11 cellular contexts compared by ENCODE assay signal in the genomic region with DNA sequence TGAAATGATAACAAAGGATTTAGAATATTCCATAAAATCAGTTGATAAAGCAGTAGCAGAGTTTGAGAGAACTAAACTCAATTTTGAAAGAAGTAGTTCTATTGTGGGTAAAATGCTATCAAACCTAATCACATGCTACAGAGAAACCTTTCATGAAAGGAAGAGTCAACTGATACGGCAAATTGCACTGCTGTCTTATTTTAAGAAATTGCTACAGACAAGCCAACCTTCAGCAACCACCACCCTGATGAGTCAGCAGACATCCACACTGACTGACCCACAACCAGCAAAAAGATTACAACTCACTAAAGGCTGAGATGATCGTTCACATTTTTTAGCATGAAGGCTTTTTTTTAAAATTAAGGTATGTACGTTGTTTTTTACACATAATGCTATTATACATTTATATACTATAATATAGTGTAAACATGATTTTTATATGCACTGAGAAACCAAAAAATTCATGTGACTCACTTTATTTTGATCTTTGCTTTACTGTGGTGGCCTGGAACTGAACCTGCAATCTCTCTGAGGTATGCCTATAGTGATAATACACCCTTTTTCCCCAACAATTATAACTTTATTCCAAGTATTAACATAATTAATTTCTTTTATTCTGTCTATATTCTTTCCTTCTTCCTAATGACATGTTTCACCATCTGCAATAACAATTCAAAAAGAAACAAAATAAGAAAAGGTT.
DNase-seq lines count a peak whose midpoint lies in the region; TF ChIP-seq lines count a peak whose summit lies in the region.
"Had no signal": no experiment of that assay in that cellular context is flagged by ENCODE, and none has a peak within 500 bp of the region (broad histone marks: within the 10 kb centered on the region; RNA-seq: fewer than 3 reads in every experiment).

No MANE protein-coding gene starts in this region.

- no peaks in the 10 kb centered on the region for H3K27me3 Mint-ChIP-seq in activated naive CD4-positive, alpha-beta T cell treated with anti-CD3 and anti-CD28 coated beads for 36 hours (ENCODE audit: low read depth)

- CTCF ChIA-PET in activated naive CD4-positive, alpha-beta T cell treated with anti-CD3 and anti-CD28 coated beads for 36 hours (lab: Charles Lee) = no interaction called here

- H3K9ac ChIP-seq in skeletal muscle tissue (ENCODE audit: low read depth in 1 of 3, low read length in 3 of 3) = peak overlapping the region in 1 of 3 donors; percentile 3
- H3K9ac ChIP-seq: BLaER1 had no signal

- DNase-seq in activated naive CD4-positive, alpha-beta T cell treated with anti-CD3 and anti-CD28 coated beads for 36 hours = peak; percentile 12
- DNase-seq in activated naive CD4-positive, alpha-beta T cell treated with Interleukin-2 at 50 U/mL for 16 hours = no peak
- DNase-seq in NCI-H69 (lab: John Stamatoyannopoulos, UW) (peak; percentile 6), choroid plexus epithelial cell (ENCODE audit: low read depth) (peak; percentile 85), globus pallidus (ENCODE audit: low spot score) (no peak), hippocampal formation (lab: John Stamatoyannopoulos, UW) (no peak)
- DNase-seq in central memory CD4-positive, alpha-beta T cell = no peak
- DNase-seq: NCI-H1436; stimulated activated naive CD4-positive, alpha-beta T cell treated with Interleukin-2 at 50 U/mL for 16 hours had no signal

- H3K4me3 ChIP-seq in choroid plexus epithelial cell (ENCODE audit: low read depth, low read length) = no peak overlapping the region
- no peak overlapping the region for H3K4me3 ChIP-seq in skeletal muscle tissue (ENCODE audit: low read length in 3 of 3)
- H3K4me3 ChIP-seq: BLaER1 had no signal

- intact Hi-C loops in activated naive CD4-positive, alpha-beta T cell treated with anti-CD3 and anti-CD28 coated beads for 36 hours (cut with micrococcal nuclease) = no loop called here

- H3K36me3 Mint-ChIP-seq in activated naive CD4-positive, alpha-beta T cell treated with anti-CD3 and anti-CD28 coated beads for 36 hours (ENCODE audit: low read depth) = peaks cover 5% of the 10 kb centered on the region

- H3K4me1 Mint-ChIP-seq in activated naive CD4-positive, alpha-beta T cell treated with anti-CD3 and anti-CD28 coated beads for 36 hours (ENCODE audit: low read depth) = peaks cover 13% of the 10 kb centered on the region

- no peaks in the 10 kb centered on the region for H3K27me3 ChIP-seq in skeletal muscle tissue (ENCODE audit: control insufficient read depth in 3 of 3, insufficient read depth in 3 of 3, low read length in 3 of 3)
- H3K27me3 ChIP-seq: BLaER1 had no signal

- H3K9me3 ChIP-seq in skeletal muscle tissue (ENCODE audit: control insufficient read depth in 3 of 3, low read length in 3 of 3) = no peaks in the 10 kb centered on the region
- H3K9me3 ChIP-seq: BLaER1 had no signal

- peaks cover 4 to 6% (median 4%) of the 10 kb centered on the region in 3 donors for H3K4me1 ChIP-seq in skeletal muscle tissue (ENCODE audit: control insufficient read depth in 3 of 3, insufficient read depth in 3 of 3, low read length in 3 of 3)
- H3K4me1 ChIP-seq: BLaER1 had no signal

- no peaks in the 10 kb centered on the region for H3K36me3 ChIP-seq in skeletal muscle tissue (ENCODE audit: control insufficient read depth in 3 of 3, insufficient read depth in 3 of 3, low read length in 3 of 3)

- no peak overlapping the region for H3K4me3 Mint-ChIP-seq in activated naive CD4-positive, alpha-beta T cell treated with anti-CD3 and anti-CD28 coated beads for 36 hours

- no peak for TF ChIP-seq CTCF in choroid plexus epithelial cell (conservative IDR thresholded peaks at IDR 0.05; ENCODE audit: low read depth, low read length)

- no peaks in the 10 kb centered on the region for H3K9me3 Mint-ChIP-seq in activated naive CD4-positive, alpha-beta T cell treated with anti-CD3 and anti-CD28 coated beads for 36 hours

- peak overlapping the region; percentile 37 for H3K27ac ChIP-seq in skeletal muscle tissue (ENCODE audit: low read depth, low read length)
- H3K27ac ChIP-seq: BLaER1 had no signal

- H3K27ac Mint-ChIP-seq in activated naive CD4-positive, alpha-beta T cell treated with anti-CD3 and anti-CD28 coated beads for 36 hours = no peak overlapping the region

Comparison
In these comparisons a context has a peak if more than half of its experiments do, and no peak if none do; other contexts are left out.
1. DNase-seq: peak in activated naive CD4-positive, alpha-beta T cell treated with anti-CD3 and anti-CD28 coated beads for 36 hours (single experiment), NCI-H69 (single experiment) and choroid plexus epithelial cell (single experiment); none in activated naive CD4-positive, alpha-beta T cell treated with Interleukin-2 at 50 U/mL for 16 hours (single experiment), globus pallidus (single experiment), hippocampal formation (0 of 2) and central memory CD4-positive, alpha-beta T cell (single experiment).